Comparison of ENCODE assay signal across 8 cellular contexts in genomic region chr12:123601602-123602489, GRCh38. TPM values are rescaled to one million over a fixed set of nuclear protein-coding genes. Genes with fewer than 3 reads are reported as not detected.
DNase-seq lines count a peak whose midpoint lies in the region; ATAC-seq, FAIRE-seq and TF ChIP-seq lines count a peak whose summit lies in the region.

TSS of gene DDX55 (plus strand) at chr12:123602099. CDS start at chr12:123602149, 50 bp downstream.

- CTCF ChIA-PET in activated CD8-positive, alpha-beta T cell treated with anti-CD3 and anti-CD28 coated beads for 36 hours (lab: Charles Lee): interaction anchor here (1.0 to 2.1 kb wide), 4 partner anchors 11 to 238 kb away, joined by 3 to 7 read pairs (median 4); no protein-coding TSS in a partner anchor

- intact Hi-C loops in activated CD8-positive, alpha-beta T cell treated with anti-CD3 and anti-CD28 coated beads for 36 hours (cut with micrococcal nuclease): no loop called here

- peaks cover 41% of the 10 kb centered on the region for H3K36me3 Mint-ChIP-seq in activated CD8-positive, alpha-beta T cell treated with anti-CD3 and anti-CD28 coated beads for 36 hours (ENCODE audit: low read depth)

- H3K27ac ChIP-seq in C4-2B: peak within 1 kb of the TSS; percentile 96

- POLR2A ChIA-PET in activated CD8-positive, alpha-beta T cell treated with anti-CD3 and anti-CD28 coated beads for 36 hours (lab: Charles Lee): interaction anchor here (0.7 to 2.9 kb wide), 18 partner anchors 9 to 369 kb away, joined by 3 to 14 read pairs (median 4); partner anchors contain the start of genes KMT5A and MPHOSPH9

- peak; percentile 80 for ATAC-seq in HG03442 (IDR thresholded peaks at IDR 0.05; ENCODE audit: unreplicated experiment)
- peak; percentile 93 for ATAC-seq in activated CD8-positive, alpha-beta T cell treated with anti-CD3 and anti-CD28 coated beads for 36 hours

- TF ChIP-seq CTCF in C4-2B (conservative IDR thresholded peaks at IDR 0.05): peak; percentile 57
- peak; percentile 30 for TF ChIP-seq CTCF in activated CD8-positive, alpha-beta T cell treated with anti-CD3 and anti-CD28 coated beads for 36 hours (IDR thresholded peaks at IDR 0.05)

- peak; percentile 76 for DNase-seq in GM19239 (ENCODE audit: insufficient read length, low spot score)
- DNase-seq in NCI-H748 treated with DMSO at 0.1 percent for 48 hours (lab: John Stamatoyannopoulos, UW): peak; percentile 34
- DNase-seq in activated CD8-positive, alpha-beta T cell treated with anti-CD3 and anti-CD28 coated beads for 36 hours: peak; percentile 87
- DNase-seq in effector CD4-positive, alpha-beta T cell: peak; percentile 85
- peak; percentile 85 for DNase-seq in medulla oblongata (ENCODE audit: extremely low spot score)
- DNase-seq in stimulated activated CD8-positive, alpha-beta memory T cell treated with anti-CD3 and anti-CD28 coated beads, Interleukin-12 subunit alpha, Interleukin-12 subunit beta, amount 100 ng/mL, for 1 hour (ENCODE audit: low read depth): peak; percentile 72

- peak within 1 kb of the TSS; percentile 91 for H3K27ac Mint-ChIP-seq in activated CD8-positive, alpha-beta T cell treated with anti-CD3 and anti-CD28 coated beads for 36 hours

- H3K27me3 Mint-ChIP-seq in activated CD8-positive, alpha-beta T cell treated with anti-CD3 and anti-CD28 coated beads for 36 hours: no peaks in the 10 kb centered on the region

- H3K4me1 Mint-ChIP-seq in activated CD8-positive, alpha-beta T cell treated with anti-CD3 and anti-CD28 coated beads for 36 hours (ENCODE audit: low read depth): peaks cover 32% of the 10 kb centered on the region

- H3K9me3 Mint-ChIP-seq in activated CD8-positive, alpha-beta T cell treated with anti-CD3 and anti-CD28 coated beads for 36 hours: peaks cover 2% of the 10 kb centered on the region

- H3K4me3 Mint-ChIP-seq in activated CD8-positive, alpha-beta T cell treated with anti-CD3 and anti-CD28 coated beads for 36 hours: peak within 1 kb of the TSS; percentile 88

- peak; percentile 8 for FAIRE-seq in GM19239 (lab: Jason Lieb, UNC)

RNA-seq across cellular contexts. Expression of gene DDX55, which starts in this region (rescaled TPM):
- 10 to 100 TPM; 51.7 to 55.4 TPM for total RNA-seq in activated CD8-positive, alpha-beta T cell treated with anti-CD3 and anti-CD28 coated beads for 36 hours

Comparison
In these comparisons a context has a peak if more than half of its experiments do, and no peak if none do; other contexts are left out.
1. Peak in every context shown above with its lines: DNase-seq, ATAC-seq and H3K27ac ChIP-seq.
2. DNase-seq: peak in every context shown above with its lines; median percentile 87 in activated CD8-positive, alpha-beta T cell treated with anti-CD3 and anti-CD28 coated beads for 36 hours; 85 in effector CD4-positive, alpha-beta T cell; 85 in medulla oblongata; 76 in GM19239; 72 in stimulated activated CD8-positive, alpha-beta memory T cell treated with anti-CD3 and anti-CD28 coated beads, Interleukin-12 subunit alpha, Interleukin-12 subunit beta, amount 100 ng/mL, for 1 hour; 34 in NCI-H748 treated with DMSO at 0.1 percent for 48 hours.